In genomic region chr7:157807510-157807909, GRCh38 we compare ENCODE assay signal across 27 cellular contexts.
A peak's percentile ranks its signal among the peaks of the same experiment; 100 is the strongest.
DNase-seq lines count a peak whose midpoint lies in the region; ATAC-seq, FAIRE-seq and TF ChIP-seq lines count a peak whose summit lies in the region.
"Had no signal": no experiment of that assay in that cellular context is flagged by ENCODE, and none has a peak within 500 bp of the region (broad histone marks: within the 10 kb centered on the region; RNA-seq: fewer than 3 reads in every experiment).

No MANE protein-coding gene starts in this region.

- H3K27me3 ChIP-seq in SJCRH30 = no peaks in the 10 kb centered on the region
- H3K27me3 ChIP-seq: body of pancreas, hepatocyte, SJSA1 had no signal

- FAIRE-seq in urothelium cell line (lab: Jason Lieb, UNC) = no peak
- FAIRE-seq: A204.1, endothelial cell of umbilical vein, GM18507, islet of Langerhans had no signal

- no peak overlapping the region for H3K4me3 ChIP-seq in SJCRH30
- no peak overlapping the region for H3K4me3 ChIP-seq in fibroblast of mammary gland (ENCODE audit: control insufficient read depth, low read depth, low read length)
- H3K4me3 ChIP-seq: body of pancreas, GM23338, hepatocyte, lower lobe of right lung, SJSA1 had no signal

- ATAC-seq in GM21717 (IDR thresholded peaks at IDR 0.05; ENCODE audit: unreplicated experiment) = no peak
- ATAC-seq in GM21825 (IDR thresholded peaks at IDR 0.05; ENCODE audit: unreplicated experiment) = no peak
- ATAC-seq: activated naive CD4-positive, alpha-beta T cell treated with anti-CD3 and anti-CD28 coated beads, Interleukin-2, amount 50 U/mL, for 72 hours; activated T-cell treated with anti-CD3 and anti-CD28 coated beads, Interleukin-2, amount 50 U/mL, for 72 hours; body of pancreas; GM23338; lower lobe of right lung; stimulated activated naive CD8-positive, alpha-beta T cell treated with anti-CD3 and anti-CD28 coated beads, Interleukin-15, amount 100 ng/mL, for 72 hours had no signal

- DNase-seq in NCI-H345 (lab: John Stamatoyannopoulos, UW) (peak; percentile 16), NCI-H345 treated with DMSO at 0.1 percent for 48 hours (lab: John Stamatoyannopoulos, UW; ENCODE audit: unreplicated experiment) (no peak), SJCRH30 (peak; percentile 79), fibroblast of mammary gland (ENCODE audit: low read depth) (peak; percentile 28), urothelium cell line (ENCODE audit: low spot score) (peak; percentile 70)
- DNase-seq in activated naive CD4-positive, alpha-beta T cell treated with Interleukin-2 at 50 U/mL for 16 hours = no peak
- DNase-seq: activated B cell treated with CpG ODN at 0.5 μM for 24 hours; activated T-cell treated with anti-CD3 and anti-CD28 coated beads, Interleukin-2, amount 50 U/mL, for 72 hours; body of pancreas; C1 segment of cervical spinal cord; NCI-H1694; NCI-H446; stimulated activated CD4-positive, alpha-beta T cell treated with anti-CD3 and anti-CD28 coated beads, Interleukin-2, amount 100 ng/mL, for 24 hours; stimulated activated naive CD8-positive, alpha-beta T cell treated with anti-CD3 and anti-CD28 coated beads, Interleukin-15, amount 100 ng/mL, for 72 hours; trophoblast cell had no signal

- peak overlapping the region; percentile 39 for H3K27ac ChIP-seq in SJCRH30
- H3K27ac ChIP-seq: body of pancreas, hepatocyte, lower lobe of right lung, parathyroid adenoma, SJSA1 had no signal

- no peaks in the 10 kb centered on the region for H3K36me3 ChIP-seq in SJCRH30
- H3K36me3 ChIP-seq: lower lobe of right lung, SJSA1 had no signal

- TF ChIP-seq CTCF in fibroblast of mammary gland (conservative IDR thresholded peaks at IDR 0.05; ENCODE audit: control insufficient read depth, insufficient read depth, low read depth, low read length) = no peak

- H3K9me3 ChIP-seq in SJCRH30 (replicated peaks) = 0 out of 2 replicates have a peak, but pooled peaks cover 5% of the 10 kb centered on the region
- H3K9me3 ChIP-seq: body of pancreas, lower lobe of right lung had no signal

- H3K4me1 ChIP-seq in SJCRH30 = peaks cover 6% of the 10 kb centered on the region; the same call in 1 of the 2 replicates
- H3K4me1 ChIP-seq: body of pancreas, lower lobe of right lung, parathyroid adenoma, SJSA1 had no signal

Comparison
In these comparisons a context has a peak if more than half of its experiments do, and no peak if none do; other contexts are left out.
1. DNase-seq: peak in NCI-H345 (single experiment), SJCRH30 (2 of 2), fibroblast of mammary gland (single experiment) and urothelium cell line (single experiment); none in NCI-H345 treated with DMSO at 0.1 percent for 48 hours (single experiment) and activated naive CD4-positive, alpha-beta T cell treated with Interleukin-2 at 50 U/mL for 16 hours (single experiment).